In genomic region chr1:42845866-42846256, GRCh38 we compare ENCODE assay signal across 8 cellular contexts. TPM values are rescaled to one million over a fixed set of nuclear protein-coding genes. Genes with fewer than 3 reads are reported as not detected.
DNase-seq lines count a peak whose midpoint lies in the region; ATAC-seq and TF ChIP-seq lines count a peak whose summit lies in the region.

No MANE protein-coding gene starts in this region.

- WGBS in prostate gland, result 7% methylated on average over 10 of the region's 10 CpGs

- peak overlapping the region; percentile 73 for H3K27ac ChIP-seq in CD4-positive, CD25-positive, alpha-beta regulatory T cell (ENCODE audit: insufficient read depth, low read length, poor library complexity, severe bottlenecking)
- H3K27ac ChIP-seq in OCI-LY7 (ENCODE audit: low read depth, low read length, poor library complexity, severe bottlenecking), result no peak overlapping the region
- peak overlapping the region in 1 of 2 donors; percentile 81 for H3K27ac ChIP-seq in prostate gland

- no peaks in the 10 kb centered on the region for H3K9me3 ChIP-seq in CD4-positive, CD25-positive, alpha-beta regulatory T cell (ENCODE audit: control insufficient read depth in 2 of 2, low read length in 2 of 2)
- no peaks in the 10 kb centered on the region for H3K9me3 ChIP-seq in OCI-LY7 (ENCODE audit: low read length)
- H3K9me3 ChIP-seq in prostate gland, result no peaks in the 10 kb centered on the region

- H3K27me3 Mint-ChIP-seq in CD4-positive, CD25-positive, alpha-beta regulatory T cell, result no peaks in the 10 kb centered on the region

- POLR2A ChIA-PET in OCI-LY7 (lab: Charles Lee), result interaction anchor here (0.5 to 5.0 kb wide), 14 partner anchors 10 to 327 kb away, joined by 3 to 35 read pairs (median 6); partner anchors contain the start of genes C1orf50, ERMAP, P3H1 and SVBP

- peaks cover 11 to 43% (median 29%) of the 10 kb centered on the region in 4 donors for H3K4me1 Mint-ChIP-seq in CD4-positive, CD25-positive, alpha-beta regulatory T cell

- H3K9me3 Mint-ChIP-seq in CD4-positive, CD25-positive, alpha-beta regulatory T cell, result peaks cover 0 to 4% (median 0%) of the 10 kb centered on the region in 7 donors

- H3K27me3 ChIP-seq in CD4-positive, CD25-positive, alpha-beta regulatory T cell (ENCODE audit: control insufficient read depth, insufficient read depth, low read length), result no peaks in the 10 kb centered on the region
- no peaks in the 10 kb centered on the region for H3K27me3 ChIP-seq in prostate gland (replicated peaks; ENCODE audit: insufficient read depth)

- no peak for DNase-seq in CD4-positive, CD25-positive, alpha-beta regulatory T cell
- DNase-seq in OCI-LY7 (ENCODE audit: low spot score) (no peak), fibroblast of the aortic adventitia (ENCODE audit: low read depth) (no peak), prostate gland (ENCODE audit: low spot score) (no peak), foreskin melanocyte (no peak), NCI-H146 treated with DMSO at 0.1 percent for 48 hours (lab: John Stamatoyannopoulos, UW; ENCODE audit: unreplicated experiment) (no peak)
- DNase-seq in stimulated activated CD8-positive, alpha-beta memory T cell treated with anti-CD3 and anti-CD28 coated beads, Interleukin-4, amount 100 ng/mL, for 48 hours, result no peak

- peak overlapping the region; percentile 85 to 97 (median 87) for H3K27ac Mint-ChIP-seq in CD4-positive, CD25-positive, alpha-beta regulatory T cell

- no peak for TF ChIP-seq POLR2A in prostate gland (IDR thresholded peaks at IDR 0.05)

- TSS peak; percentile 90 for BruUV-seq in OCI-LY7 (replicated peaks; lab: Mats Ljungman, UMichigan)

- no peak for ATAC-seq in CD4-positive, CD25-positive, alpha-beta regulatory T cell (ENCODE audit: low read depth in 2 of 2)
- peak; percentile 5 for ATAC-seq in GM21576 (IDR thresholded peaks at IDR 0.05; ENCODE audit: unreplicated experiment)

- TF ChIP-seq CTCF in OCI-LY7 (conservative IDR thresholded peaks at IDR 0.05; ENCODE audit: low read length) (no peak), fibroblast of the aortic adventitia (IDR thresholded peaks at IDR 0.05; ENCODE audit: insufficient read depth, low read length) (no peak), prostate gland (IDR thresholded peaks at IDR 0.05) (no peak)

- peak overlapping the region; percentile 97 for H2AFZ ChIP-seq in OCI-LY7 (ENCODE audit: low read length)

- CTCF ChIA-PET in OCI-LY7 (lab: Charles Lee; ENCODE audit: unreplicated experiment), result interaction anchor here (1.1 to 1.9 kb wide), 3 partner anchors 17 to 79 kb away, joined by 3 to 9 read pairs (median 4); partner anchors contain the start of genes C1orf50, ERMAP, P3H1 and SVBP

- peak overlapping the region; percentile 90 for H3K4me2 ChIP-seq in OCI-LY7 (ENCODE audit: low read length)

- no peaks in the 10 kb centered on the region for H3K9me2 ChIP-seq in OCI-LY7 (ENCODE audit: insufficient read depth, low read length)

- no peaks in the 10 kb centered on the region for H4K20me1 ChIP-seq in OCI-LY7 (ENCODE audit: insufficient read depth, low read length)

- intact Hi-C loops in OCI-LY7 (cut with micrococcal nuclease; ENCODE audit: unreplicated experiment), result loop anchor here (2.0 kb wide), 1 partner anchor 29 kb away; the partner anchor contains the start of genes ERMAP and SVBP
- intact Hi-C loops in prostate gland (cut with DNase I), result loop anchor here (10.0 kb wide), 1 partner anchor 161 kb away; the partner anchor contains the start of gene YBX1

- H3K36me3 Mint-ChIP-seq in CD4-positive, CD25-positive, alpha-beta regulatory T cell, result peaks cover 24% of the 10 kb centered on the region

- peaks cover 6% of the 10 kb centered on the region for H3K36me3 ChIP-seq in CD4-positive, CD25-positive, alpha-beta regulatory T cell (ENCODE audit: control insufficient read depth, insufficient read depth, low read length)
- H3K36me3 ChIP-seq in OCI-LY7 (ENCODE audit: insufficient read depth, low read length), result peaks cover 20% of the 10 kb centered on the region
- H3K36me3 ChIP-seq in prostate gland, result peaks cover 0 to 1% of the 10 kb centered on the region in 2 donors

- H3K4me3 Mint-ChIP-seq in CD4-positive, CD25-positive, alpha-beta regulatory T cell, result peak overlapping the region; percentile 91 to 96 (median 95)

- peak overlapping the region; percentile 94 for H3K4me3 ChIP-seq in CD4-positive, CD25-positive, alpha-beta regulatory T cell (ENCODE audit: low read depth, low read length)
- peak overlapping the region; percentile 89 for H3K4me3 ChIP-seq in OCI-LY7 (ENCODE audit: low read depth, low read length, poor library complexity, severe bottlenecking)
- peak overlapping the region; percentile 62 for H3K4me3 ChIP-seq in fibroblast of the aortic adventitia (ENCODE audit: low read depth, low read length)
- peak overlapping the region; percentile 90 to 94 for H3K4me3 ChIP-seq in prostate gland

- peaks cover 27% of the 10 kb centered on the region for H3K79me2 ChIP-seq in OCI-LY7 (ENCODE audit: insufficient read depth, low read depth, low read length)

- peaks cover 36% of the 10 kb centered on the region for H3K4me1 ChIP-seq in CD4-positive, CD25-positive, alpha-beta regulatory T cell (ENCODE audit: control insufficient read depth, insufficient read depth, low read length, poor library complexity, severe bottlenecking)
- H3K4me1 ChIP-seq in OCI-LY7 (ENCODE audit: insufficient read depth, low read length, poor library complexity, severe bottlenecking), result peaks cover 42% of the 10 kb centered on the region
- H3K4me1 ChIP-seq in prostate gland (replicated peaks), result no peaks in the 10 kb centered on the region

RNA-seq across cellular contexts. Expression of gene ZNF691, which starts 0.6 kb away (rescaled TPM):
- 5.3 TPM for total RNA-seq in CD4-positive, CD25-positive, alpha-beta regulatory T cell
- 10 to 100 TPM in 1 of 4 donors, 1 to 10 TPM in 3; 7.6 to 13.7 (median 9.7) TPM for polyA plus RNA-seq in CD4-positive, CD25-positive, alpha-beta regulatory T cell
- 14.1 and 17.8 TPM in 2 replicates for total RNA-seq in OCI-LY7 (2014; rRNA removed; shearing (Covaris generic))
- total RNA-seq in OCI-LY7 (2022), result 21.1 and 23.6 TPM in 2 replicates
- total RNA-seq in fibroblast of the aortic adventitia (ENCODE audit: low replicate concordance), result 7.2 and 7.4 TPM in 2 replicates
- 10 to 100 TPM; 16.0 to 19.5 TPM for total RNA-seq in prostate gland

RNA-seq across cellular contexts. Expression of gene SVBP, which starts 28.7 kb away (rescaled TPM):
- 24.4 TPM for total RNA-seq in CD4-positive, CD25-positive, alpha-beta regulatory T cell
- polyA plus RNA-seq in CD4-positive, CD25-positive, alpha-beta regulatory T cell, result 100 to 1,000 TPM in 2 of 4 donors, 10 to 100 TPM in 2; 82.7 to 126 (median 98.9) TPM
- 23.1 and 32.3 TPM in 2 replicates for total RNA-seq in OCI-LY7 (2014; rRNA removed; shearing (Covaris generic))
- total RNA-seq in OCI-LY7 (2022) (18.9 and 21.0 TPM in 2 replicates), fibroblast of the aortic adventitia (ENCODE audit: low replicate concordance) (18.9 and 32.1 TPM in 2 replicates), prostate gland (10 to 100 TPM; 15.0 to 42.5 TPM)

RNA-seq across cellular contexts. Expression of gene ERMAP, which starts 28.9 kb away (rescaled TPM):
- total RNA-seq in CD4-positive, CD25-positive, alpha-beta regulatory T cell, result 4.9 TPM
- 1 to 10 TPM; 2.8 to 4.1 (median 3.5) TPM for polyA plus RNA-seq in CD4-positive, CD25-positive, alpha-beta regulatory T cell
- total RNA-seq in OCI-LY7 (2014; rRNA removed; shearing (Covaris generic)), result 2.3 and 2.7 TPM in 2 replicates
- total RNA-seq in OCI-LY7 (2022), result 5.1 and 5.2 TPM in 2 replicates
- 9.3 and 16.3 TPM in 2 replicates for total RNA-seq in fibroblast of the aortic adventitia (ENCODE audit: low replicate concordance)
- total RNA-seq in prostate gland, result 10 to 100 TPM; 14.3 to 15.5 TPM
